ENCODE assay signal across 1 cellular context in the genomic region with DNA sequence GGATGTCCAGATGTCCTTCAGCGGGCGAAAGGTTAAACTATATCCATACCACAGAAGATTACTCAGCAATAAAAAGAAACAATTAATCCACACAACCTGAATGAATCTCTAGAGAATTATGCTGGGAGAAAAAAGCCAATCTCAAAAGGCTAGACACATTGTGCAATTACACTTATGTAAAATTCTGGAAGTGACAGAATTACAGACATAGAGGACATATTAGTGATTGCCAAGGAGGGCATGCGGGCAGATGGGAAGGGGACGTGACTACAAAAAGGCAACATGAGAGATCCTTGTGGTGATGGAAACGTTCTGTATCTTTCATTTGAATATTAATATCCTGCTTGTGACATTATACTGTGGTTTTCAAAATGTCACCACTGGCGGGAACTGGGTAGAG.
A peak's percentile ranks its signal among the peaks of the same experiment; 100 is the strongest.
TF ChIP-seq lines count a peak whose summit lies in the region.

No MANE protein-coding gene starts in this region.

TF ChIP-seq in IMR-90, 13 proteins besides CTCF, POLR2A, EP300 and RAD21:
- TF ChIP-seq RFX5 (IDR thresholded peaks at IDR 0.05; ENCODE audit: low read depth, low read length) (no peak), MAFK (IDR thresholded peaks at IDR 0.05; ENCODE audit: low read depth, low read length) (peak; percentile 2; the same call in 1 of the 2 replicates), BHLHE40 (IDR thresholded peaks at IDR 0.05; ENCODE audit: low read depth, low read length) (no peak), SMC3 (IDR thresholded peaks at IDR 0.05; ENCODE audit: low read depth, low read length) (no peak), CEBPB (IDR thresholded peaks at IDR 0.05; ENCODE audit: low read depth, low read length) (peak; percentile 60)
- TF ChIP-seq, protein P1, sequence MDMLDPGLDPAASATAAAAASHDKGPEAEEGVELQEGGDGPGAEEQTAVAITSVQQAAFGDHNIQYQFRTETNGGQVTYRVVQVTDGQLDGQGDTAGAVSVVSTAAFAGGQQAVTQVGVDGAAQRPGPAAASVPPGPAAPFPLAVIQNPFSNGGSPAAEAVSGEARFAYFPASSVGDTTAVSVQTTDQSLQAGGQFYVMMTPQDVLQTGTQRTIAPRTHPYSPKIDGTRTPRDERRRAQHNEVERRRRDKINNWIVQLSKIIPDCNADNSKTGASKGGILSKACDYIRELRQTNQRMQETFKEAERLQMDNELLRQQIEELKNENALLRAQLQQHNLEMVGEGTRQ (IDR thresholded peaks at IDR 0.05; ENCODE audit: low read depth, low read length), result no peak
